22 cellular contexts compared by ENCODE assay signal in genomic region chr3:156349111-156349510, GRCh38.
"Had no signal": no experiment of that assay in that cellular context is flagged by ENCODE, and none has a peak within 500 bp of the region (broad histone marks: within the 10 kb centered on the region; RNA-seq: fewer than 3 reads in every experiment).

No MANE protein-coding gene starts in this region.

- H3K9ac ChIP-seq: KMS-11 had no signal

- ATAC-seq: K562, Panc1, PC-3 had no signal

- H3K4me3 ChIP-seq: K562 had no signal

- DNase-seq: Kasumi-1; NCI-H1092; NCI-H1105 treated with DMSO at 0.1 percent for 48 hours; NCI-H1417 treated with DMSO at 0.1 percent for 48 hours; NCI-H146; NCI-H1694 treated with DMSO at 0.1 percent for 48 hours; NCI-H1930; NCI-H2081; NCI-H2107; NCI-H2227 treated with DMSO at 0.1 percent for 48 hours; NCI-H510A; NCI-H524 treated with DMSO at 0.1 percent for 48 hours; NCI-H69; NCI-H774; NK-92 treated with Interleukin-12 subunit alpha and Interleukin-12 subunit beta, amount 100 ng/mL, for 24 hours; PC-3; SHP77 had no signal

- H3K4me2 ChIP-seq: KMS-11 had no signal

- H3K27ac ChIP-seq: HL-60, KMS-11, RWPE1 had no signal
